In the genomic region with DNA sequence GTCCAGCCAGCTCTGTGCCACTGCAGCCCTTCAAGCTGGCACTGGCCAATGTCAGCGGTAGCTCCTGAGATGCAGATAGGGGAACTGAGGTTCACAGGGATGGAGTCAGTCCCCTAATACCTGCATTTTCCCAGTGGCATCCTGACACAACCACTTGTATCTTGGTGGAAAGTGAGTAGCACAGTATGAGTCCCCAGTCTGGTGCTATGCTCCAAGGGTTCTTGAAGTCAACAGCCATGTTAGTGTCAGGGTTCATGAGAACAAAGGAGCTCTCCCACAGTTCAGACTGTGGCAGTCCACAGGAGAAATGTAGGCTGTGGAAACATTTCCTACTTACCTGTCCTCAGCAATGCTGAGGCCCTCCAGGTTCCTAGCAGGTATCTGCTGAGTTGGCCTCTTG, we compare ENCODE assay signal across 35 cellular contexts.
DNase-seq lines count a peak whose midpoint lies in the region; ATAC-seq, FAIRE-seq and TF ChIP-seq lines count a peak whose summit lies in the region.
"Had no signal": no experiment of that assay in that cellular context is flagged by ENCODE, and none has a peak within 500 bp of the region (broad histone marks: within the 10 kb centered on the region; RNA-seq: fewer than 3 reads in every experiment).

No MANE protein-coding gene starts in this region.

- no peak overlapping the region for H3K9ac ChIP-seq in K562 (ENCODE audit: insufficient read depth in 1 of 2, low read depth in 2 of 2, low read length in 2 of 2)
- no peak overlapping the region for H3K9ac ChIP-seq in H1 (replicated peaks in 1 of 4; ENCODE audit: extremely low read depth in 1 of 4, low read depth in 3 of 4, low read length in 3 of 4)
- H3K9ac ChIP-seq: BLaER1; BLaER1 treated with 17β-estradiol and CSF1 and Interleukin-3, amounts not matched to agents 10 nM and 100 nM had no signal

- WGBS in K562 (ENCODE audit: insufficient coverage, low coverage, missing lambda C conversion rate) = 14% methylated on average over 1 of the region's 1 CpG
- WGBS in H1 (ENCODE audit: extremely low coverage in 1 of 2, insufficient coverage in 1 of 2, insufficient read length in 1 of 2, insufficient replicate concordance in 2 of 2, low coverage in 1 of 2, low lambda C conversion rate in 2 of 2, missing lambda C conversion rate in 1 of 2), 2 experiments = 70% methylated on average over 1 of the region's 1 CpG; no CpG with 5 or more reads in 1 of the 2 experiments

- no peak overlapping the region for H3K27ac Mint-ChIP-seq in activated naive CD4-positive, alpha-beta T cell treated with anti-CD3 and anti-CD28 coated beads, Interleukin-2, amount 50 U/mL, for 72 hours
- H3K27ac Mint-ChIP-seq: B cell; CD14-positive monocyte; CD4-positive, alpha-beta memory T cell; CD4-positive, alpha-beta T cell; CD4-positive, CD25-positive, alpha-beta regulatory T cell; CD8-positive, alpha-beta memory T cell; CD8-positive, alpha-beta T cell had no signal

- DNase-seq in K562 (ENCODE audit: extremely low read depth in 1 of 4, low spot score in 3 of 4) = no peak
- no peak for DNase-seq in H1 (ENCODE audit: low read depth in 1 of 2, low spot score in 2 of 2)
- DNase-seq in activated naive CD4-positive, alpha-beta T cell treated with anti-CD3 and anti-CD28 coated beads, Interleukin-2, amount 50 U/mL, for 72 hours (ENCODE audit: low spot score in 2 of 2) = no peak
- DNase-seq in SK-N-DZ (ENCODE audit: low spot score) = no peak
- DNase-seq: 8988T; ACHN; AML-193; BE2C; C1 segment of cervical spinal cord; Caco-2; Calu3; CD4-positive, alpha-beta memory T cell; CD4-positive, alpha-beta T cell; CD4-positive, CD25-positive, alpha-beta regulatory T cell; CD8-positive, alpha-beta memory T cell; CD8-positive, alpha-beta T cell; COR-L47; DMS 273 treated with DMSO at 0.1 percent for 48 hours; DMS153; DMS53; DMS79; DMS79 treated with DMSO at 0.1 percent for 48 hours; DND-41; EL had no signal

- H2BK15ac ChIP-seq in H1 (ENCODE audit: low read length) = no peak overlapping the region

- no peak overlapping the region for H2BK20ac ChIP-seq in H1 (ENCODE audit: low read length)

- no peak overlapping the region for H3K56ac ChIP-seq in H1 (replicated peaks; ENCODE audit: insufficient read length, low read depth, low read length)

- H3K79me2 ChIP-seq in K562 (ENCODE audit: control insufficient read depth, insufficient read depth, low read length) = no peaks in the 10 kb centered on the region
- no peaks in the 10 kb centered on the region for H3K79me2 ChIP-seq in H1 (ENCODE audit: control insufficient read depth in 1 of 2, insufficient read depth in 2 of 2, low read length in 2 of 2)

- no peaks in the 10 kb centered on the region for H3K23me2 ChIP-seq in H1 (ENCODE audit: low read depth, low read length)

- no TSS peak for BruUV-seq in K562 (replicated peaks; lab: Mats Ljungman, UMichigan)

- no peak overlapping the region for H4K8ac ChIP-seq in H1 (ENCODE audit: extremely low read depth, insufficient read depth, low read length)

- peaks cover 17 to 19% of the 10 kb centered on the region in 2 donors for H3K9me3 Mint-ChIP-seq in activated naive CD4-positive, alpha-beta T cell treated with anti-CD3 and anti-CD28 coated beads, Interleukin-2, amount 50 U/mL, for 72 hours

- no peaks in the 10 kb centered on the region for H3K4me1 ChIP-seq in K562 (replicated peaks in 1 of 2; ENCODE audit: control insufficient read depth in 2 of 2, insufficient read depth in 2 of 2, low read length in 2 of 2)
- H3K4me1 ChIP-seq in H1 (replicated peaks in 1 of 4; ENCODE audit: control insufficient read depth in 3 of 4, insufficient read depth in 4 of 4, low read length in 3 of 4) = no peaks in the 10 kb centered on the region
- H3K4me1 ChIP-seq: A549; BE2C; BLaER1; BLaER1 treated with 17β-estradiol and CSF1 and Interleukin-3, amounts not matched to agents 10 nM and 100 nM had no signal

- no peak overlapping the region for H3K4me2 ChIP-seq in K562 (ENCODE audit: insufficient read depth, low read length)
- no peak overlapping the region for H3K4me2 ChIP-seq in H1 (ENCODE audit: insufficient read depth in 1 of 2, low read depth in 2 of 2, low read length in 2 of 2)
- H3K4me2 ChIP-seq: A549; BLaER1; BLaER1 treated with 17β-estradiol and CSF1 and Interleukin-3, amounts not matched to agents 10 nM and 100 nM had no signal

- TF ChIP-seq RAD21 in K562 (CRISPR knock-in tag; conservative IDR thresholded peaks at IDR 0.05 in 1 of 2, IDR thresholded peaks at IDR 0.05 in 1 of 2) (no peak), H1 (IDR thresholded peaks at IDR 0.05 in 1 of 2, conservative IDR thresholded peaks at IDR 0.05 in 1 of 2; ENCODE audit: low read depth in 2 of 2, low read length in 2 of 2) (no peak)

- no peak overlapping the region for H3K27ac ChIP-seq in K562 (ENCODE audit: extremely low read depth, low read depth, low read length)
- H3K27ac ChIP-seq in H1 (ENCODE audit: low read depth, low read length) = no peak overlapping the region
- peak overlapping the region; percentile 2 for H3K27ac ChIP-seq in temporal lobe (ENCODE audit: low read depth, low read length)
- H3K27ac ChIP-seq: 22Rv1; A549; BLaER1; BLaER1 treated with 17β-estradiol and CSF1 and Interleukin-3, amounts not matched to agents 10 nM and 100 nM; C4-2B had no signal

- H2BK12ac ChIP-seq in H1 (ENCODE audit: low read depth, low read length) = no peak overlapping the region

- FAIRE-seq in K562 (lab: Jason Lieb, UNC) = no peak
- FAIRE-seq in H1 (lab: Jason Lieb, UNC) = no peak
- FAIRE-seq: A204.1, A549, D721Med had no signal

- no peak overlapping the region for H4K5ac ChIP-seq in H1 (ENCODE audit: insufficient read length, low read depth, low read length)

- H3K27me3 ChIP-seq in K562 (ENCODE audit: control insufficient read depth in 2 of 2, insufficient read depth in 2 of 2, low read length in 2 of 2) (no peaks in the 10 kb centered on the region), H1 (replicated peaks in 1 of 4; ENCODE audit: control insufficient read depth in 3 of 4, extremely low read depth in 1 of 4, insufficient read depth in 3 of 4, low read length in 3 of 4) (no peaks in the 10 kb centered on the region)
- H3K27me3 ChIP-seq: BE2C; BLaER1; BLaER1 treated with 17β-estradiol and CSF1 and Interleukin-3, amounts not matched to agents 10 nM and 100 nM had no signal

- H4K91ac ChIP-seq in H1 (replicated peaks; ENCODE audit: insufficient read length, low read length) = no peak overlapping the region

- no peak overlapping the region for H2AK5ac ChIP-seq in H1 (ENCODE audit: low read depth, low read length)

- H4K20me1 ChIP-seq in K562 (replicated peaks; ENCODE audit: control insufficient read depth, insufficient read depth, low read length) (no peaks in the 10 kb centered on the region), H1 (replicated peaks in 1 of 2; ENCODE audit: control insufficient read depth in 1 of 2, insufficient read depth in 2 of 2, low read length in 2 of 2) (no peaks in the 10 kb centered on the region)
- H4K20me1 ChIP-seq: BLaER1; BLaER1 treated with 17β-estradiol and CSF1 and Interleukin-3, amounts not matched to agents 10 nM and 100 nM had no signal

- TF ChIP-seq POLR2A in K562 (conservative IDR thresholded peaks at IDR 0.05) (no peak), H1 (IDR thresholded peaks at IDR 0.05; ENCODE audit: control extremely low read depth in 1 of 2, low read depth in 2 of 2, low read length in 2 of 2) (no peak)

- H3K18ac ChIP-seq in H1 (ENCODE audit: extremely low read depth, low read length) = no peak overlapping the region

- H2AFZ ChIP-seq in K562 (ENCODE audit: low read depth, low read length) = no peak overlapping the region
- H2AFZ ChIP-seq in H1 (ENCODE audit: low read length) = no peak overlapping the region

- TF ChIP-seq CTCF in K562 (IDR thresholded peaks at IDR 0.05 in 2 of 3, conservative IDR thresholded peaks at IDR 0.05 in 1 of 3; ENCODE audit: insufficient read depth in 2 of 3, low read depth in 1 of 3, low read length in 3 of 3) (no peak), H1 (IDR thresholded peaks at IDR 0.05; ENCODE audit: control extremely low read depth in 1 of 3, insufficient read depth in 1 of 3, low read depth in 1 of 3, low read length in 3 of 3) (no peak)

- TF ChIP-seq EP300 in K562 (IDR thresholded peaks at IDR 0.05; ENCODE audit: low read length) = no peak
- no peak for TF ChIP-seq EP300 in H1 (IDR thresholded peaks at IDR 0.05; ENCODE audit: borderline replicate concordance in 1 of 2, low read depth in 2 of 2, low read length in 2 of 2)

- H3K9me3 ChIP-seq in K562 (replicated peaks; ENCODE audit: control insufficient read depth, insufficient read depth, low read depth, low read length) = no peaks in the 10 kb centered on the region; the same call in 1 of the 2 replicates
- peaks cover 29 to 43% of the 10 kb centered on the region in 2 experiments for H3K9me3 ChIP-seq in H1 (ENCODE audit: insufficient read depth in 2 of 2, low read depth in 1 of 2, low read length in 1 of 2)
- H3K9me3 ChIP-seq: BE2C had no signal

- no peak overlapping the region for H3K23ac ChIP-seq in H1 (ENCODE audit: insufficient read length)

- H3K79me1 ChIP-seq in H1 (ENCODE audit: low read depth, low read length) = no peaks in the 10 kb centered on the region

- H3K4ac ChIP-seq in H1 (replicated peaks; ENCODE audit: insufficient read length, low read depth, low read length) = no peak overlapping the region

- POLR2A ChIA-PET in K562 (lab: Yijun Ruan, JAX) (no interaction called here), H1 (lab: Charles Lee; ENCODE audit: partially characterized antibody) (no interaction called here)

- no peak for ATAC-seq in K562
- ATAC-seq in GM19395 (IDR thresholded peaks at IDR 0.05; ENCODE audit: unreplicated experiment) = no peak
- no peak for ATAC-seq in activated naive CD4-positive, alpha-beta T cell treated with anti-CD3 and anti-CD28 coated beads, Interleukin-2, amount 50 U/mL, for 72 hours
- ATAC-seq: A549; CD8-positive, alpha-beta T cell had no signal

- CTCF ChIA-PET in K562 (lab: Yijun Ruan, JAX; ENCODE audit: low intra/inter-chr PET ratio) (no interaction called here), H1 (lab: Charles Lee; ENCODE audit: partially characterized antibody) (no interaction called here)

- H3K4me3 ChIP-seq in K562 (no peak overlapping the region), H1 (ENCODE audit: extremely low read depth in 1 of 4, insufficient read depth in 2 of 4, low read depth in 3 of 4, low read length in 4 of 4) (no peak overlapping the region)
- H3K4me3 ChIP-seq: A549; BLaER1; BLaER1 treated with 17β-estradiol and CSF1 and Interleukin-3, amounts not matched to agents 10 nM and 100 nM had no signal

- no peaks in the 10 kb centered on the region for H3K36me3 ChIP-seq in K562 (ENCODE audit: control insufficient read depth, insufficient read depth, low read length)
- H3K36me3 ChIP-seq in H1 (ENCODE audit: control insufficient read depth in 2 of 4, insufficient read depth in 4 of 4, low read length in 3 of 4) = no peaks in the 10 kb centered on the region
- H3K36me3 ChIP-seq: BE2C; BLaER1; BLaER1 treated with 17β-estradiol and CSF1 and Interleukin-3, amounts not matched to agents 10 nM and 100 nM had no signal

- no peak overlapping the region for H2BK120ac ChIP-seq in H1 (replicated peaks; ENCODE audit: low read depth, low read length)

- intact Hi-C loops in K562 (cut with micrococcal nuclease) = no loop called here

- no peaks in the 10 kb centered on the region for H3K9me1 ChIP-seq in K562 (ENCODE audit: control insufficient read depth, insufficient read depth, low read length)

- peaks cover 0 to 17% of the 10 kb centered on the region in 2 donors for H3K36me3 Mint-ChIP-seq in activated naive CD4-positive, alpha-beta T cell treated with anti-CD3 and anti-CD28 coated beads, Interleukin-2, amount 50 U/mL, for 72 hours
- H3K36me3 Mint-ChIP-seq: CD14-positive monocyte; CD4-positive, alpha-beta memory T cell; CD4-positive, CD25-positive, alpha-beta regulatory T cell; CD8-positive, alpha-beta memory T cell; CD8-positive, alpha-beta T cell had no signal

- no peak overlapping the region for H2BK5ac ChIP-seq in H1 (ENCODE audit: low read depth, low read length)

- no peak overlapping the region for H3K14ac ChIP-seq in H1 (ENCODE audit: insufficient read length)

- in situ Hi-C loops in K562 (cut with MboI) = no loop called here
